ENCODE assay signal across 24 cellular contexts in genomic region chr10:3077506-3077905, GRCh38.
"Had no signal": no experiment of that assay in that cellular context is flagged by ENCODE, and none has a peak within 500 bp of the region (broad histone marks: within the 10 kb centered on the region; RNA-seq: fewer than 3 reads in every experiment).

No MANE protein-coding gene starts in this region.

- H3K4me1 ChIP-seq: body of pancreas, pancreas, psoas muscle, thyroid gland had no signal

- H3K27me3 ChIP-seq: body of pancreas, foreskin keratinocyte, neutrophil, pancreas, right atrium auricular region, thyroid gland had no signal

- H3K9me3 Mint-ChIP-seq: activated naive CD4-positive, alpha-beta T cell treated with anti-CD3 and anti-CD28 coated beads, Interleukin-2, amount 50 U/mL, for 24 hours; activated T-helper 1 cell treated with anti-CD3 and anti-CD28 coated beads, Interleukin-12 subunit alpha, Interleukin-12 subunit beta, Interleukin-2, Interleukin-4 antibody, amounts not matched to agents 30 ng/mL and 10 ng/mL and 1 ng/mL, durations not matched to agents 14 hours and 24 hours and 36 hours; natural killer cell treated with Interleukin-12 subunit alpha and Interleukin-12 subunit beta and Interleukin-15 and Interleukin-18, amount 100 ng/mL, for 72 hours; T-helper 2 cell treated with Interferon-gamma antibody and Interleukin-4, amounts not matched to agents 5 μg/mL and 100 μg/mL, for 36 hours had no signal

- H3K36me3 ChIP-seq: neutrophil, pancreas, right atrium auricular region, thyroid gland had no signal

- H3K27me3 Mint-ChIP-seq: activated naive CD4-positive, alpha-beta T cell treated with anti-CD3 and anti-CD28 coated beads, Interleukin-2, amount 50 U/mL, for 24 hours; natural killer cell treated with Interleukin-12 subunit alpha and Interleukin-12 subunit beta and Interleukin-15 and Interleukin-18, amount 100 ng/mL, for 72 hours had no signal

- H3K27ac Mint-ChIP-seq: activated naive CD4-positive, alpha-beta T cell treated with anti-CD3 and anti-CD28 coated beads, Interleukin-2, amount 50 U/mL, for 24 hours; activated T-helper 1 cell treated with anti-CD3 and anti-CD28 coated beads, Interleukin-12 subunit alpha, Interleukin-12 subunit beta, Interleukin-2, Interleukin-4 antibody, amounts not matched to agents 30 ng/mL and 10 ng/mL and 1 ng/mL, durations not matched to agents 14 hours and 24 hours and 36 hours; natural killer cell treated with Interleukin-12 subunit alpha and Interleukin-12 subunit beta and Interleukin-15 and Interleukin-18, amount 100 ng/mL, for 72 hours; T-helper 2 cell treated with Interferon-gamma antibody and Interleukin-4, amounts not matched to agents 5 μg/mL and 100 μg/mL, for 36 hours had no signal

- H3K4me3 ChIP-seq: body of pancreas, pancreas, psoas muscle, right atrium auricular region, thyroid gland had no signal

- DNase-seq: activated CD4-positive, alpha-beta T cell treated with anti-CD3 and anti-CD28 coated beads for 1 hour; activated CD4-positive, alpha-beta T cell treated with anti-CD3 and anti-CD28 coated beads, Interleukin-2, amount 50 U/mL, for 1 hour; activated CD8-positive, alpha-beta T cell treated with anti-CD3 and anti-CD28 coated beads, Interleukin-2, amount 10 ng/mL, durations not matched to agents 7 days and 5 days; activated gamma-delta T cell treated with Interleukin-2 at 50 U/mL for 16 hours; anterior cingulate cortex; body of pancreas; effector CD4-positive, alpha-beta T cell; foreskin keratinocyte; hypothalamus; left cardiac atrium; pancreas; psoas muscle; stimulated activated CD4-positive, alpha-beta T cell treated with anti-CD3 and anti-CD28 coated beads, Interleukin-12 subunit alpha, Interleukin-12 subunit beta, amount 100 ng/mL, for 4 hours; stimulated activated CD4-positive, alpha-beta T cell treated with anti-CD3 and anti-CD28 coated beads, Interleukin-4, amount 100 ng/mL, for 4 hours; stimulated activated naive CD8-positive, alpha-beta T cell treated with anti-CD3 and anti-CD28 coated beads, Interleukin-15, Interleukin-2, amounts not matched to agents 100 U/mL and 50 U/mL, for 24 hours; thyroid gland had no signal

- H3K9me3 ChIP-seq: body of pancreas, neutrophil, pancreas, psoas muscle, right atrium auricular region, thyroid gland had no signal

- H3K27ac ChIP-seq: body of pancreas, foreskin keratinocyte, neutrophil, pancreas, psoas muscle, right atrium auricular region, thyroid gland, VCaP had no signal

- ATAC-seq: activated CD8-positive, alpha-beta T cell treated with anti-CD3 and anti-CD28 coated beads, Interleukin-2, amount 10 ng/mL, durations not matched to agents 7 days and 5 days; body of pancreas; foreskin keratinocyte; left cardiac atrium; natural killer cell treated with Interleukin-12 subunit alpha and Interleukin-12 subunit beta and Interleukin-15 and Interleukin-18, amount 100 ng/mL, for 72 hours; pancreas; psoas muscle; stimulated activated naive CD8-positive, alpha-beta T cell treated with anti-CD3 and anti-CD28 coated beads, Interleukin-15, Interleukin-2, amounts not matched to agents 100 U/mL and 50 U/mL, for 24 hours had no signal

- H3K4me3 Mint-ChIP-seq: activated CD8-positive, alpha-beta T cell treated with anti-CD3 and anti-CD28 coated beads, Interleukin-2, amount 10 ng/mL, durations not matched to agents 7 days and 5 days; activated naive CD4-positive, alpha-beta T cell treated with anti-CD3 and anti-CD28 coated beads, Interleukin-2, amount 50 U/mL, for 24 hours; activated T-helper 1 cell treated with anti-CD3 and anti-CD28 coated beads, Interleukin-12 subunit alpha, Interleukin-12 subunit beta, Interleukin-2, Interleukin-4 antibody, amounts not matched to agents 30 ng/mL and 10 ng/mL and 1 ng/mL, durations not matched to agents 14 hours and 24 hours and 36 hours; natural killer cell treated with Interleukin-12 subunit alpha and Interleukin-12 subunit beta and Interleukin-15 and Interleukin-18, amount 100 ng/mL, for 72 hours; T-helper 2 cell treated with Interferon-gamma antibody and Interleukin-4, amounts not matched to agents 5 μg/mL and 100 μg/mL, for 36 hours had no signal

- FAIRE-seq: islet of Langerhans, pancreas had no signal
